ENCODE assay signal across 11 cellular contexts in genomic region chr16:78184554-78185183, GRCh38.
A peak's percentile ranks its signal among the peaks of the same experiment; 100 is the strongest.
DNase-seq lines count a peak whose midpoint lies in the region; ATAC-seq, FAIRE-seq and TF ChIP-seq lines count a peak whose summit lies in the region.
"Had no signal": no experiment of that assay in that cellular context is flagged by ENCODE, and none has a peak within 500 bp of the region (broad histone marks: within the 10 kb centered on the region; RNA-seq: fewer than 3 reads in every experiment).

No MANE protein-coding gene starts in this region.

- DNase-seq in DMS79 (lab: John Stamatoyannopoulos, UW) (peak; percentile 31), NCI-H187 treated with DMSO at 0.1 percent for 48 hours (lab: John Stamatoyannopoulos, UW) (peak; percentile 5), bronchial epithelial cell (ENCODE audit: low read depth) (peak; percentile 18), osteoblast (ENCODE audit: insufficient read length, low spot score, missing footprints) (no peak), D341Med (ENCODE audit: low spot score) (no peak), ureter (ENCODE audit: low spot score) (no peak), GM10266 (ENCODE audit: extremely low spot score) (no peak)
- DNase-seq: MM.1S had no signal

- no peak overlapping the region for H3K4me3 ChIP-seq in bronchial epithelial cell (ENCODE audit: low read depth, low read length)
- H3K4me3 ChIP-seq in osteoblast (ENCODE audit: insufficient read depth, low read length): no peak overlapping the region
- H3K4me3 ChIP-seq: neural progenitor cell had no signal

- H3K4me2 ChIP-seq in osteoblast (ENCODE audit: insufficient read depth, low read length): peak overlapping the region; percentile 75
- H3K4me2 ChIP-seq: neural progenitor cell had no signal

- H3K79me2 ChIP-seq in osteoblast (ENCODE audit: insufficient read depth, low read length): no peaks in the 10 kb centered on the region

- no peak for ATAC-seq in HG02642 (IDR thresholded peaks at IDR 0.05; ENCODE audit: poor library complexity, unreplicated experiment)

- H3K36me3 ChIP-seq in bronchial epithelial cell (ENCODE audit: control insufficient read depth, insufficient read depth, low read length) (no peaks in the 10 kb centered on the region), osteoblast (ENCODE audit: insufficient read depth, low read length) (no peaks in the 10 kb centered on the region)
- H3K36me3 ChIP-seq: neural progenitor cell had no signal

- FAIRE-seq in bronchial epithelial cell (lab: Jason Lieb, UNC): no peak
- FAIRE-seq: G401.6 had no signal

- peaks cover 3% of the 10 kb centered on the region for H3K4me1 ChIP-seq in osteoblast (ENCODE audit: insufficient read depth, low read length)
- H3K4me1 ChIP-seq: neural progenitor cell had no signal

- H3K9me3 ChIP-seq in osteoblast (ENCODE audit: low read depth, low read length): no peaks in the 10 kb centered on the region

- no peaks in the 10 kb centered on the region for H4K20me1 ChIP-seq in osteoblast (ENCODE audit: insufficient read depth, low read length)

- H3K27ac ChIP-seq in osteoblast (ENCODE audit: low read depth, low read length): no peak overlapping the region
- H3K27ac ChIP-seq: neural progenitor cell had no signal

- H2AFZ ChIP-seq in osteoblast (ENCODE audit: low read length): no peak overlapping the region
- H2AFZ ChIP-seq: neural progenitor cell had no signal

- H3K27me3 ChIP-seq in bronchial epithelial cell (ENCODE audit: control insufficient read depth, insufficient read depth, low read length) (no peaks in the 10 kb centered on the region), osteoblast (ENCODE audit: insufficient read depth, low read length) (peaks cover 7% of the 10 kb centered on the region)
- H3K27me3 ChIP-seq: neural progenitor cell had no signal

- TF ChIP-seq CTCF in bronchial epithelial cell (IDR thresholded peaks at IDR 0.05; ENCODE audit: insufficient read depth, low read length, severe bottlenecking): no peak
- TF ChIP-seq CTCF in osteoblast (IDR thresholded peaks at IDR 0.05; ENCODE audit: extremely low read depth, low read depth, low read length): no peak
- no peak for TF ChIP-seq CTCF in GM10266 (IDR thresholded peaks at IDR 0.05; ENCODE audit: control insufficient read depth, insufficient read depth, low read depth, missing control alignments)

Comparison
In these comparisons a context has a peak if more than half of its experiments do, and no peak if none do; other contexts are left out.
1. DNase-seq: peak in DMS79 (single experiment), NCI-H187 treated with DMSO at 0.1 percent for 48 hours (single experiment) and bronchial epithelial cell (single experiment); none in osteoblast (single experiment), D341Med (single experiment), ureter (single experiment) and GM10266 (single experiment).